39 cellular contexts compared by ENCODE assay signal in the genomic region with DNA sequence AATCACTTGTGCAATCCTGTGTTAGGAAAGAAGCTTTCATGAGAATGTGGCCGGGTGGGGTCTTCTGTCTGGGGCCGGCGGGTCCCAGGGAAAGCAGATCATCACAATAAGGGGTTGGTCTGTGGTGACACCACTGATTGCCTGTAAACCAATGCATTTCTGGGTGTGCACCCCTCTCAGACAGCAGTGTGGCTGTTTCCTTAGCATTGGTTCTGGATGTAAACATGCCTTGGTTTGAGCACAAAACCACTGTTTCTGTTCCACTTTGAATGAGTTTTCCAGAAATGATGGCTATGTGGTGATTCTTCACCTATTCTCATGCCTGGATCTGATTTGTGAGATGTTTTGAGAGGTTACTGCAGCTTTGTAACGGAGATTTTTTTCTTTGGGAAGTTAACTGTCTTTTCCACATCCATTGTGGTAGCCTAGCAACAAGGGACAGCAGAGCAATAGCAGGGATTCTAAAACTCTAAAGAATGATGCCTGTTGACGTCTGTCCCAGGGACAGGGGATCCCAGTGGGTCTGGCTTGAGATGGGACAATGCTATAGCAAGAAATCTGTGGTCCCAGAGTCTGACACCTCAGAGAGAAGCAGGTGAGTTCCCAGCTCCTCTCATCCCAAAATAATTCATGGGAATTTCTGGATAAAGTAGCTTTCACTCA. TPM values are rescaled to one million over a fixed set of nuclear protein-coding genes. Genes with fewer than 3 reads are reported as not detected.
DNase-seq lines count a peak whose midpoint lies in the region; ATAC-seq and TF ChIP-seq lines count a peak whose summit lies in the region.
"Had no signal": no experiment of that assay in that cellular context is flagged by ENCODE, and none has a peak within 500 bp of the region (broad histone marks: within the 10 kb centered on the region; RNA-seq: fewer than 3 reads in every experiment).

A gene with protein sequence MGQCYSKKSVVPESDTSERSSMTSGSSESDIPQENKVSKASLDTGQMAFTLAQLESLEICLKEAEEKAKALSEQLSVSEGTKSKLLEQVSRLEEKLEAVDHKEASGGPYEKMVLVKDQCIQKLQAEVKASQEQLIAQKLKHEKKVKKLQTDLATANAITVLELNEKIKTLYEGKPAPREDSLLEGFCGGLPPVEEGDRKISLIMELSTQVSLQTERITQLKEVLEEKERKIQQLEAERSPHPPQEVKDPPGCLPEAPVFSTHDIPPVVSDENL (plus strand): TSS at position 479 of the 663 bp plus-strand sequence. CDS start 55 bp downstream, at position 534.

- intact Hi-C loops in left ventricle myocardium superior (cut with micrococcal nuclease): no loop called here
- intact Hi-C loops in left cardiac atrium (cut with DNase I): no loop called here
- intact Hi-C loops in thyroid gland (cut with DNase I): no loop called here

- no peak for TF ChIP-seq CTCF in brain microvascular endothelial cell (IDR thresholded peaks at IDR 0.05; ENCODE audit: low read depth, low read length, missing control alignments)
- no peak for TF ChIP-seq CTCF in nephron progenitor cell (IDR thresholded peaks at IDR 0.05)
- no peak for TF ChIP-seq CTCF in thyroid gland (IDR thresholded peaks at IDR 0.05)

- no peak within 1 kb of the TSS for H3K4me3 Mint-ChIP-seq in nephron progenitor cell
- H3K4me3 Mint-ChIP-seq: activated CD4-positive, alpha-beta T cell treated with anti-CD3 and anti-CD28 coated beads, Interleukin-2, amount 10 ng/mL, durations not matched to agents 24 days and 14 days; activated naive CD8-positive, alpha-beta T cell treated with anti-CD3 and anti-CD28 coated beads, Interleukin-2, amount 50 U/mL, for 24 hours; activated T-cell treated with anti-CD3 and anti-CD28 coated beads, Interleukin-2, amount 50 U/mL, for 24 hours; naive thymus-derived CD8-positive, alpha-beta T cell; stimulated activated naive CD8-positive, alpha-beta T cell treated with anti-CD3 and anti-CD28 coated beads, Interleukin-15, Interleukin-2, amounts not matched to agents 100 ng/mL and 50 ng/mL, for 24 hours had no signal

- no peak within 1 kb of the TSS for H3K4me3 ChIP-seq in brain microvascular endothelial cell (ENCODE audit: low read depth, low read length)
- H3K4me3 ChIP-seq in thyroid gland (replicated peaks in 1 of 3): no peak within 1 kb of the TSS
- H3K4me3 ChIP-seq: lower lobe of right lung, pancreas, smooth muscle cell, tibial artery had no signal

- DNase-seq in left ventricle myocardium superior: no peak
- no peak for DNase-seq in left cardiac atrium
- DNase-seq in brain microvascular endothelial cell: peak; percentile 4
- no peak for DNase-seq in nephron progenitor cell
- DNase-seq in occipital lobe (lab: John Stamatoyannopoulos, UW): no peak
- DNase-seq in COLO829 (ENCODE audit: low spot score): no peak
- no peak for DNase-seq in thyroid gland
- DNase-seq: ACHN; activated CD4-positive, alpha-beta T cell treated with anti-CD3 and anti-CD28 coated beads, Interleukin-2, amount 10 ng/mL, durations not matched to agents 24 days and 14 days; activated CD8-positive, alpha-beta memory T cell treated with anti-CD3 and anti-CD28 coated beads for 24 hours; activated gamma-delta T cell treated with Interleukin-2 at 50 U/mL for 16 hours; activated naive CD8-positive, alpha-beta T cell treated with anti-CD3 and anti-CD28 coated beads, Interleukin-2, amount 50 U/mL, for 24 hours; activated T-cell treated with anti-CD3 and anti-CD28 coated beads, Interleukin-2, amount 50 U/mL, for 24 hours; CD8-positive, alpha-beta memory T cell; central memory CD4-positive, alpha-beta T cell; cortex of kidney; foreskin fibroblast; GOT3; head of caudate nucleus; KG1; lower lobe of right lung; naive thymus-derived CD8-positive, alpha-beta T cell; NCI-H1105; NCI-H187; NCI-H2171 treated with DMSO at 0.1 percent for 48 hours; NCI-H510A treated with DMSO at 0.1 percent for 48 hours; pancreas; SIG-M5; stimulated activated CD4-positive, alpha-beta T cell treated with anti-CD3 and anti-CD28 coated beads, Interleukin-1b, Interleukin-23, amount 100 ng/mL, for 48 hours; T-helper 9 cell; tibial artery had no signal

- peak within 1 kb of the TSS; percentile 24 for H3K27ac Mint-ChIP-seq in nephron progenitor cell
- H3K27ac Mint-ChIP-seq: activated CD4-positive, alpha-beta T cell treated with anti-CD3 and anti-CD28 coated beads, Interleukin-2, amount 10 ng/mL, durations not matched to agents 24 days and 14 days; activated naive CD8-positive, alpha-beta T cell treated with anti-CD3 and anti-CD28 coated beads, Interleukin-2, amount 50 U/mL, for 24 hours; activated T-cell treated with anti-CD3 and anti-CD28 coated beads, Interleukin-2, amount 50 U/mL, for 24 hours; CD8-positive, alpha-beta memory T cell; naive thymus-derived CD8-positive, alpha-beta T cell; stimulated activated naive CD8-positive, alpha-beta T cell treated with anti-CD3 and anti-CD28 coated beads, Interleukin-15, Interleukin-2, amounts not matched to agents 100 ng/mL and 50 ng/mL, for 24 hours had no signal

- H3K36me3 Mint-ChIP-seq in nephron progenitor cell (ENCODE audit: low read depth): no peaks in the 10 kb centered on the region
- H3K36me3 Mint-ChIP-seq: CD8-positive, alpha-beta memory T cell; naive thymus-derived CD8-positive, alpha-beta T cell had no signal

- H3K4me1 ChIP-seq in thyroid gland: peaks cover 12 to 16% of the 10 kb centered on the region in 2 donors
- H3K4me1 ChIP-seq: pancreas had no signal

- peaks cover 6% of the 10 kb centered on the region for H3K27me3 Mint-ChIP-seq in nephron progenitor cell (ENCODE audit: low read depth, poor library complexity)

- no peaks in the 10 kb centered on the region for H3K36me3 ChIP-seq in brain microvascular endothelial cell (replicated peaks)
- H3K36me3 ChIP-seq in thyroid gland: no peaks in the 10 kb centered on the region
- H3K36me3 ChIP-seq: lower lobe of right lung, pancreas, tibial artery had no signal

- no peaks in the 10 kb centered on the region for H3K27me3 ChIP-seq in brain microvascular endothelial cell (replicated peaks)
- H3K27me3 ChIP-seq in thyroid gland: no peaks in the 10 kb centered on the region
- H3K27me3 ChIP-seq: pancreas, tibial artery had no signal

- H3K9me3 ChIP-seq in thyroid gland: no peaks in the 10 kb centered on the region
- H3K9me3 ChIP-seq: lower lobe of right lung, pancreas, tibial artery had no signal

- ATAC-seq in left ventricle myocardium superior: peak; percentile 39
- ATAC-seq in left cardiac atrium: no peak
- ATAC-seq: activated naive CD8-positive, alpha-beta T cell treated with anti-CD3 and anti-CD28 coated beads, Interleukin-2, amount 50 U/mL, for 24 hours; esophagus mucosa; lower lobe of right lung; naive thymus-derived CD8-positive, alpha-beta T cell; Panc1; pancreas had no signal

- TF ChIP-seq POLR2A in thyroid gland (IDR thresholded peaks at IDR 0.05): no peak

- 79 to 83% methylated on average over 5 of the region's 5 CpGs for WGBS in thyroid gland, 2 donors

- H3K9me3 Mint-ChIP-seq in nephron progenitor cell: no peaks in the 10 kb centered on the region
- H3K9me3 Mint-ChIP-seq: activated CD4-positive, alpha-beta T cell treated with anti-CD3 and anti-CD28 coated beads, Interleukin-2, amount 10 ng/mL, durations not matched to agents 24 days and 14 days; activated naive CD8-positive, alpha-beta T cell treated with anti-CD3 and anti-CD28 coated beads, Interleukin-2, amount 50 U/mL, for 24 hours; activated T-cell treated with anti-CD3 and anti-CD28 coated beads, Interleukin-2, amount 50 U/mL, for 24 hours; CD8-positive, alpha-beta memory T cell; naive thymus-derived CD8-positive, alpha-beta T cell; stimulated activated naive CD8-positive, alpha-beta T cell treated with anti-CD3 and anti-CD28 coated beads, Interleukin-15, Interleukin-2, amounts not matched to agents 100 ng/mL and 50 ng/mL, for 24 hours had no signal

- H3K27ac ChIP-seq in brain microvascular endothelial cell: no peak within 1 kb of the TSS
- H3K27ac ChIP-seq in thyroid gland: no peak within 1 kb of the TSS
- H3K27ac ChIP-seq: HL-60, lower lobe of right lung, pancreas had no signal

- in situ Hi-C loops in brain microvascular endothelial cell (cut with HindIII; ENCODE audit: low pct_ligation_motif_present, low sequenced_read_pairs): no loop called here

- H3K4me1 Mint-ChIP-seq in nephron progenitor cell: peaks cover 61% of the 10 kb centered on the region
- H3K4me1 Mint-ChIP-seq: activated CD4-positive, alpha-beta T cell treated with anti-CD3 and anti-CD28 coated beads, Interleukin-2, amount 10 ng/mL, durations not matched to agents 24 days and 14 days; activated naive CD8-positive, alpha-beta T cell treated with anti-CD3 and anti-CD28 coated beads, Interleukin-2, amount 50 U/mL, for 24 hours; CD8-positive, alpha-beta memory T cell; naive thymus-derived CD8-positive, alpha-beta T cell had no signal

RNA-seq across cellular contexts. Expression of the gene that starts here (rescaled TPM):
- not detected for total RNA-seq in left ventricle myocardium superior
- total RNA-seq in left cardiac atrium: not detected
- not detected for total RNA-seq in occipital lobe
- total RNA-seq in thyroid gland: 1 to 10 TPM in 1 of 4 donors, not detected in 3; 1.3 TPM
- total RNA-seq: activated CD4-positive, alpha-beta T cell treated with anti-CD3 and anti-CD28 coated beads, Interleukin-2, amount 10 ng/mL, durations not matched to agents 24 days and 14 days; astrocyte; CD8-positive, alpha-beta memory T cell; esophagus mucosa; lower lobe of right lung; MCF 10A; mononuclear cell; naive thymus-derived CD8-positive, alpha-beta T cell; pancreas; smooth muscle cell had no signal

Comparison
In these comparisons a context has a peak if more than half of its experiments do, and no peak if none do; other contexts are left out.
1. Peak in ATAC-seq in left ventricle myocardium superior; RNA of the gene not detected or under 1 TPM.